Comparison of ENCODE assay signal across 1 cellular context in genomic region chr11:9512370-9513019, GRCh38.
TF ChIP-seq lines count a peak whose summit lies in the region.

No MANE protein-coding gene starts in this region.

TF ChIP-seq in HepG2, 621 proteins besides CTCF, POLR2A, EP300 and RAD21 (continued from another document and continues in another):
- TF ChIP-seq NR2C2 (CRISPR knock-in tag; IDR thresholded peaks at IDR 0.05; ENCODE audit: borderline replicate concordance) (peak; percentile 88), ZNF674 (CRISPR knock-in tag; IDR thresholded peaks at IDR 0.05; ENCODE audit: low read depth) (no peak), PAXIP1 (CRISPR knock-in tag; conservative IDR thresholded peaks at IDR 0.05) (peak; percentile 73), ZNF136 (CRISPR knock-in tag; IDR thresholded peaks at IDR 0.05; ENCODE audit: low read depth) (no peak), ZNF251 (CRISPR knock-in tag; IDR thresholded peaks at IDR 0.05) (no peak), ELF4 (CRISPR knock-in tag; IDR thresholded peaks at IDR 0.05; ENCODE audit: borderline replicate concordance) (no peak), ZNF296 (CRISPR knock-in tag; conservative IDR thresholded peaks at IDR 0.05) (no peak), FIP1L1 (IDR thresholded peaks at IDR 0.05; ENCODE audit: borderline replicate concordance, insufficient read depth, low read depth, low read length) (no peak), ZNF597 (CRISPR knock-in tag; IDR thresholded peaks at IDR 0.05) (no peak), RORA (CRISPR knock-in tag; IDR thresholded peaks at IDR 0.05) (no peak), MEIS1 (CRISPR knock-in tag; IDR thresholded peaks at IDR 0.05; ENCODE audit: borderline replicate concordance) (no peak; the same call in 1 of the 2 replicates), ZNF260 (CRISPR knock-in tag; IDR thresholded peaks at IDR 0.05; ENCODE audit: borderline replicate concordance, low read depth) (no peak), ZNF431 (CRISPR knock-in tag; IDR thresholded peaks at IDR 0.05; ENCODE audit: borderline replicate concordance, low read depth) (no peak), STAG1 (CRISPR knock-in tag; IDR thresholded peaks at IDR 0.05) (no peak), SIX1 (CRISPR knock-in tag; IDR thresholded peaks at IDR 0.05; ENCODE audit: borderline replicate concordance) (peak; percentile 75), THAP8 (CRISPR knock-in tag; IDR thresholded peaks at IDR 0.05; ENCODE audit: borderline replicate concordance) (no peak), ZKSCAN5 (CRISPR knock-in tag; IDR thresholded peaks at IDR 0.05) (peak; percentile 65; the same call in 1 of the 2 replicates), JUND (CRISPR knock-in tag; IDR thresholded peaks at IDR 0.05) (no peak), RNF219 (CRISPR knock-in tag; IDR thresholded peaks at IDR 0.05) (no peak), ATF6 (CRISPR knock-in tag; conservative IDR thresholded peaks at IDR 0.05) (no peak), TOE1 (CRISPR knock-in tag; IDR thresholded peaks at IDR 0.05) (no peak), ZNF660 (CRISPR knock-in tag; IDR thresholded peaks at IDR 0.05; ENCODE audit: borderline replicate concordance, low read depth) (no peak), MAX (IDR thresholded peaks at IDR 0.05) (peak; percentile 41; the same call in 1 of the 2 replicates), GPN1 (CRISPR knock-in tag; IDR thresholded peaks at IDR 0.05; ENCODE audit: borderline replicate concordance) (no peak), KMT2B (CRISPR knock-in tag; IDR thresholded peaks at IDR 0.05) (no peak), CCAR2 (optimal IDR thresholded peaks at IDR 0.05; ENCODE audit: low read depth, low read length) (no peak), HNRNPL (IDR thresholded peaks at IDR 0.05; ENCODE audit: low read depth, low read length) (no peak), ZNF891 (CRISPR knock-in tag; IDR thresholded peaks at IDR 0.05) (no peak), BORCS8-MEF2B (CRISPR knock-in tag; IDR thresholded peaks at IDR 0.05) (no peak), MLXIP (CRISPR knock-in tag; IDR thresholded peaks at IDR 0.05; ENCODE audit: borderline replicate concordance) (no peak), ZBTB39 (CRISPR knock-in tag; IDR thresholded peaks at IDR 0.05) (no peak), RXRB (CRISPR knock-in tag; IDR thresholded peaks at IDR 0.05; ENCODE audit: borderline replicate concordance) (no peak), ZFP82 (CRISPR knock-in tag; IDR thresholded peaks at IDR 0.05; ENCODE audit: borderline replicate concordance) (no peak), ZNF780A (CRISPR knock-in tag; IDR thresholded peaks at IDR 0.05) (no peak), SUZ12 (IDR thresholded peaks at IDR 0.05; ENCODE audit: low read depth, low read length) (no peak), TFDP2 (CRISPR knock-in tag; IDR thresholded peaks at IDR 0.05) (peak; percentile 39), ZNF362 (CRISPR knock-in tag; IDR thresholded peaks at IDR 0.05; ENCODE audit: borderline replicate concordance) (peak; percentile 29; the same call in 1 of the 2 replicates), CBX2 (IDR thresholded peaks at IDR 0.05; ENCODE audit: low read depth, low read length) (no peak), CBX2 (CRISPR knock-in tag; IDR thresholded peaks at IDR 0.05; ENCODE audit: low read depth) (no peak), SSRP1 (CRISPR knock-in tag; IDR thresholded peaks at IDR 0.05) (no peak), ZNF432 (CRISPR knock-in tag; IDR thresholded peaks at IDR 0.05; ENCODE audit: borderline replicate concordance) (no peak), ATAD3A (CRISPR knock-in tag; IDR thresholded peaks at IDR 0.05) (no peak), NPAS2 (CRISPR knock-in tag; IDR thresholded peaks at IDR 0.05; ENCODE audit: borderline replicate concordance) (no peak), NRL (CRISPR knock-in tag; IDR thresholded peaks at IDR 0.05; ENCODE audit: borderline replicate concordance) (no peak), TBP (CRISPR knock-in tag; IDR thresholded peaks at IDR 0.05) (no peak), SP4 (CRISPR knock-in tag; IDR thresholded peaks at IDR 0.05) (no peak), REL (CRISPR knock-in tag; conservative IDR thresholded peaks at IDR 0.05) (no peak), GLI4 (CRISPR knock-in tag; IDR thresholded peaks at IDR 0.05; ENCODE audit: borderline replicate concordance) (no peak), ZNF124 (CRISPR knock-in tag; IDR thresholded peaks at IDR 0.05) (no peak), ETV6 (CRISPR knock-in tag; conservative IDR thresholded peaks at IDR 0.05) (no peak), ZSCAN21 (CRISPR knock-in tag; IDR thresholded peaks at IDR 0.05; ENCODE audit: borderline replicate concordance) (no peak), ZNF484 (CRISPR knock-in tag; IDR thresholded peaks at IDR 0.05; ENCODE audit: borderline replicate concordance, low read depth) (no peak), IKZF1 (IDR thresholded peaks at IDR 0.05) (no peak), ZNF33B (CRISPR knock-in tag; IDR thresholded peaks at IDR 0.05) (no peak), KLF15 (CRISPR knock-in tag; IDR thresholded peaks at IDR 0.05; ENCODE audit: borderline replicate concordance) (no peak), ZNF274 (CRISPR knock-in tag; IDR thresholded peaks at IDR 0.05) (no peak)
